Comparison of ENCODE assay signal across 11 cellular contexts in the genomic region with DNA sequence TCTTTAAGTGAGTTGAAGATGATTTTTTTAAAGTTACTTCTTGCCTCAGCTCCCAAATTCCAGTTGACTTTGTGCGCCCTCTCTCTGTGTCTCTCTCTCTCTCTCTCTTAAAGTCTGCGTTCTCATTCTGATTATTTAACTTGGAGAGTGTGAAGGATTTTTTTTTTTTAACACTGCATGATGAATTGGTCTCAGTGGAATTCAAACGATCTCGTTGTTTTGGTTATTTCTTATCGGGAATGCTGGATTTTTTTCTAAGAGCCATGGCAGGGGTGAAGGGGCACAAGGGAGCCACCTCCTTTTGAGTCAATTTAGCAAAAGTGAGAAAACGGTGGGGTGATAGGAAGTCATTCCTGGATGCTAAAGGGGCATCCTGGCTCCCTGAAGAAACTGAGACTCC.
DNase-seq lines count a peak whose midpoint lies in the region; ATAC-seq, FAIRE-seq and TF ChIP-seq lines count a peak whose summit lies in the region.
"Had no signal": no experiment of that assay in that cellular context is flagged by ENCODE, and none has a peak within 500 bp of the region (broad histone marks: within the 10 kb centered on the region; RNA-seq: fewer than 3 reads in every experiment).

No MANE protein-coding gene starts in this region.

- H3K79me2 ChIP-seq in astrocyte (ENCODE audit: insufficient read depth, low read length) = no peaks in the 10 kb centered on the region

- H3K36me3 Mint-ChIP-seq in Calu3 (ENCODE audit: insufficient read depth, unreplicated experiment) (no peaks in the 10 kb centered on the region), astrocyte (ENCODE audit: low read depth, unreplicated experiment) (peaks cover 11% of the 10 kb centered on the region), endothelial cell (ENCODE audit: low read depth, unreplicated experiment) (no peaks in the 10 kb centered on the region)
- no peaks in the 10 kb centered on the region for H3K36me3 Mint-ChIP-seq in CD8-positive, alpha-beta memory T cell

- no peaks in the 10 kb centered on the region for H3K36me3 ChIP-seq in astrocyte (ENCODE audit: insufficient read depth, low read length)
- H3K36me3 ChIP-seq in rectal smooth muscle tissue (ENCODE audit: control insufficient read depth, insufficient read depth, low read length) = no peaks in the 10 kb centered on the region
- H3K36me3 ChIP-seq in CD8-positive, alpha-beta memory T cell (ENCODE audit: insufficient read depth, low read length) = no peaks in the 10 kb centered on the region
- H3K36me3 ChIP-seq: ovary had no signal

- no peaks in the 10 kb centered on the region for H3K9me3 ChIP-seq in astrocyte (ENCODE audit: insufficient read depth, low read depth, low read length)
- H3K9me3 ChIP-seq in CD8-positive, alpha-beta memory T cell (ENCODE audit: low read length) = no peaks in the 10 kb centered on the region
- H3K9me3 ChIP-seq: ovary had no signal

- CTCF ChIA-PET in Calu3 (lab: Charles Lee) = no interaction called here
- CTCF ChIA-PET in CD8-positive, alpha-beta memory T cell (lab: Charles Lee) = no interaction called here

- H3K27ac Mint-ChIP-seq in Calu3 (ENCODE audit: unreplicated experiment) (peak overlapping the region; percentile 82), astrocyte (ENCODE audit: unreplicated experiment) (peak overlapping the region; percentile 65), endothelial cell (ENCODE audit: unreplicated experiment) (no peak overlapping the region)
- peak overlapping the region in 1 of 8 donors; percentile 47 for H3K27ac Mint-ChIP-seq in CD8-positive, alpha-beta memory T cell

- H3K27me3 Mint-ChIP-seq in Calu3 (ENCODE audit: unreplicated experiment) (no peaks in the 10 kb centered on the region), astrocyte (ENCODE audit: low read depth, unreplicated experiment) (no peaks in the 10 kb centered on the region), endothelial cell (ENCODE audit: unreplicated experiment) (no peaks in the 10 kb centered on the region)
- peaks cover 11 to 16% of the 10 kb centered on the region in 2 donors for H3K27me3 Mint-ChIP-seq in CD8-positive, alpha-beta memory T cell

- H3K4me1 ChIP-seq in astrocyte (ENCODE audit: insufficient read depth, low read length) (peaks cover 29% of the 10 kb centered on the region), rectal smooth muscle tissue (ENCODE audit: control insufficient read depth, insufficient read depth, low read length) (peaks cover 6% of the 10 kb centered on the region)
- H3K4me1 ChIP-seq in CD8-positive, alpha-beta memory T cell (ENCODE audit: insufficient read depth, low read length) = no peaks in the 10 kb centered on the region

- peaks cover 31% of the 10 kb centered on the region for H3K4me1 Mint-ChIP-seq in Calu3 (ENCODE audit: low read depth, unreplicated experiment)
- peaks cover 58% of the 10 kb centered on the region for H3K4me1 Mint-ChIP-seq in astrocyte (ENCODE audit: low read depth, unreplicated experiment)
- no peaks in the 10 kb centered on the region for H3K4me1 Mint-ChIP-seq in CD8-positive, alpha-beta memory T cell
- H3K4me1 Mint-ChIP-seq in endothelial cell (ENCODE audit: unreplicated experiment) = no peaks in the 10 kb centered on the region

- H2AFZ ChIP-seq in astrocyte (ENCODE audit: low read depth, low read length) = no peak overlapping the region

- peak overlapping the region; percentile 59 for H3K4me3 Mint-ChIP-seq in Calu3 (ENCODE audit: low read depth, unreplicated experiment)
- H3K4me3 Mint-ChIP-seq in astrocyte (ENCODE audit: unreplicated experiment) = no peak overlapping the region
- no peak overlapping the region for H3K4me3 Mint-ChIP-seq in CD8-positive, alpha-beta memory T cell
- H3K4me3 Mint-ChIP-seq in endothelial cell (ENCODE audit: unreplicated experiment) = no peak overlapping the region

- no TSS peak for BruUV-seq in Calu3 (replicated peaks; lab: Mats Ljungman, UMichigan)

- H3K4me3 ChIP-seq in astrocyte (ENCODE audit: insufficient read depth, low read depth, low read length) (peak overlapping the region; percentile 21), rectal smooth muscle tissue (ENCODE audit: low read length) (no peak overlapping the region)
- no peak overlapping the region for H3K4me3 ChIP-seq in CD8-positive, alpha-beta memory T cell (ENCODE audit: low read length)
- H3K4me3 ChIP-seq: ovary had no signal

- no peak for TF ChIP-seq CTCF in Calu3 (IDR thresholded peaks at IDR 0.05; ENCODE audit: unreplicated experiment)
- no peak for TF ChIP-seq CTCF in astrocyte (IDR thresholded peaks at IDR 0.05; ENCODE audit: insufficient read depth, low read depth, low read length)
- no peak for TF ChIP-seq CTCF in endothelial cell (IDR thresholded peaks at IDR 0.05; ENCODE audit: unreplicated experiment)

- intact Hi-C loops in Calu3 (cut with micrococcal nuclease; ENCODE audit: unreplicated experiment) = no loop called here
- intact Hi-C loops in left ventricle myocardium superior (cut with micrococcal nuclease) = no loop called here

- H3K4me2 ChIP-seq in astrocyte (ENCODE audit: low read length) = peak overlapping the region; percentile 66

- no peaks in the 10 kb centered on the region for H3K9me3 Mint-ChIP-seq in Calu3 (ENCODE audit: low read depth, unreplicated experiment)
- no peaks in the 10 kb centered on the region for H3K9me3 Mint-ChIP-seq in astrocyte (ENCODE audit: unreplicated experiment)
- no peaks in the 10 kb centered on the region for H3K9me3 Mint-ChIP-seq in CD8-positive, alpha-beta memory T cell
- H3K9me3 Mint-ChIP-seq in endothelial cell (ENCODE audit: unreplicated experiment) = no peaks in the 10 kb centered on the region

- FAIRE-seq in astrocyte (lab: Jason Lieb, UNC) (peak; percentile 88), HTR-8/SVneo (lab: Jason Lieb, UNC) (no peak)

- POLR2A ChIA-PET in CD8-positive, alpha-beta memory T cell (lab: Charles Lee) = no interaction called here

- DNase-seq in Calu3 (no peak), astrocyte (ENCODE audit: low read depth) (peak; percentile 88), left ventricle myocardium superior (no peak), HTR-8/SVneo (ENCODE audit: insufficient read length, low spot score) (no peak), endothelial cell (ENCODE audit: low spot score) (no peak)
- DNase-seq in CD8-positive, alpha-beta memory T cell = no peak
- DNase-seq: cerebellar nuclear complex, NCI-H187 treated with DMSO at 0.1 percent for 48 hours had no signal

- ATAC-seq in left ventricle myocardium superior = peak; percentile 50
- ATAC-seq in HG02610 (IDR thresholded peaks at IDR 0.05; ENCODE audit: unreplicated experiment) = no peak

- no peaks in the 10 kb centered on the region for H4K20me1 ChIP-seq in astrocyte (ENCODE audit: insufficient read depth, low read length)

- H3K27ac ChIP-seq in astrocyte (ENCODE audit: low read depth, low read length) = peak overlapping the region; percentile 71
- H3K27ac ChIP-seq in rectal smooth muscle tissue (ENCODE audit: low read depth, low read length) = peak overlapping the region; percentile 33
- H3K27ac ChIP-seq in CD8-positive, alpha-beta memory T cell (ENCODE audit: low read depth, low read length) = no peak overlapping the region

- peak overlapping the region; percentile 64 for H3K9ac ChIP-seq in astrocyte (ENCODE audit: low read length)
- H3K9ac ChIP-seq in rectal smooth muscle tissue (ENCODE audit: low read length) = no peak overlapping the region

- H3K27me3 ChIP-seq in astrocyte (ENCODE audit: insufficient read depth, low read length) = no peaks in the 10 kb centered on the region
- H3K27me3 ChIP-seq in rectal smooth muscle tissue (ENCODE audit: control insufficient read depth, insufficient read depth, low read length) = no peaks in the 10 kb centered on the region
- H3K27me3 ChIP-seq in CD8-positive, alpha-beta memory T cell (ENCODE audit: insufficient read depth, low read length, poor library complexity, severe bottlenecking) = no peaks in the 10 kb centered on the region
- H3K27me3 ChIP-seq: ovary had no signal
